Comparison of ENCODE assay signal across 15 cellular contexts in the genomic region with DNA sequence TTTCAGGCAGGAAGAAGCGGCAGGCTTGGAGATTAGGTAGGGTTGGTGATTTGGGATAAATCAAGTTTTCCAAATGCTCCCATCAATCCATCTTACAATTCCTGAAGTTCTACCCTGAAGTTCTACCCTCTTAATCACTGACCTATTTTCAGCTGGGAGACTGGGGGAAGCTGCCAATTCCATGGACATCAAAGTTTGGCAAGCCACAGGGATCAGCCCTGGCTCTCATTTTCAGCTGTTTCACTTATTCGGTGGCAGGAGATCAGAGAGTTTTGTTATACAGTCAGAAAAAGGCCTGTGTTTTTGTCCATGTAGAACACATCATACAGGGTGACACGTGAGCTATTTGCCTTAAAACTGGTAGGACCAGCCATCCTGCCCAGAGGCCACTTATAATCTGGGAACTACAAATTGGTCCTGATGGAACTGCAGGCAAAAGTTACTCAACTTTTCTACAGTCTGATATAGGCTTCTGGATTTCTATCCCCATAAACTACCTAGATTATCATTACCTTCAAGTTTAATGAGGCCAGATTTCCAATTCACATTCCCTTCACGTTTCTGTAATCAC.
"Had no signal": no experiment of that assay in that cellular context is flagged by ENCODE, and none has a peak within 500 bp of the region (broad histone marks: within the 10 kb centered on the region; RNA-seq: fewer than 3 reads in every experiment).

No MANE protein-coding gene starts in this region.

- H3K4me3 ChIP-seq: cardiac muscle cell, colonic mucosa, pancreas, smooth muscle cell, tibial artery, uterus had no signal

- H3K36me3 ChIP-seq: uterus had no signal

- H3K27ac ChIP-seq: cardiac muscle cell, colonic mucosa, epithelial cell of prostate, pancreas, tibial artery, uterus had no signal

- DNase-seq: activated CD4-positive, CD25-positive, alpha-beta regulatory T cell; activated effector memory CD4-positive, alpha-beta T cell treated with anti-CD3 and anti-CD28 coated beads, Interleukin-2, amount 50 U/mL, for 16 hours; activated naive CD8-positive, alpha-beta T cell treated with anti-CD3 and anti-CD28 coated beads for 36 hours; aorta; colonic mucosa; effector CD4-positive, alpha-beta T cell; islet precursor cell; pancreas; retina; T-helper 2 cell; tibial artery; uterus had no signal

- H3K4me2 ChIP-seq: smooth muscle cell had no signal

- H3K4me1 ChIP-seq: colonic mucosa, pancreas, tibial artery, uterus had no signal

- H3K27me3 ChIP-seq: cardiac muscle cell, colonic mucosa, pancreas, tibial artery, uterus had no signal

- H3K9me3 ChIP-seq: colonic mucosa, pancreas, tibial artery, uterus had no signal
